In genomic region chr1:202616355-202616910, GRCh38 we compare ENCODE assay signal across 10 cellular contexts.
DNase-seq lines count a peak whose midpoint lies in the region; ATAC-seq and TF ChIP-seq lines count a peak whose summit lies in the region.
"Had no signal": no experiment of that assay in that cellular context is flagged by ENCODE, and none has a peak within 500 bp of the region (broad histone marks: within the 10 kb centered on the region; RNA-seq: fewer than 3 reads in every experiment).

No MANE protein-coding gene starts in this region.

- peaks cover 4 to 22% (median 15%) of the 10 kb centered on the region in 4 donors for H3K4me1 Mint-ChIP-seq in CD4-positive, alpha-beta memory T cell

- H3K4me1 ChIP-seq in CD4-positive, alpha-beta memory T cell (ENCODE audit: insufficient read depth, low read length) = no peaks in the 10 kb centered on the region

- H3K27ac Mint-ChIP-seq in CD4-positive, alpha-beta memory T cell = peak overlapping the region in 2 of 7 donors; percentile 52 to 75
- H3K27ac Mint-ChIP-seq: activated T-cell treated with anti-CD3 and anti-CD28 coated beads, Interleukin-2, amount 50 U/mL, for 72 hours had no signal

- POLR2A ChIA-PET in CD4-positive, alpha-beta memory T cell (lab: Charles Lee; ENCODE audit: partially characterized antibody) = no interaction called here

- no peak for DNase-seq in CD4-positive, alpha-beta memory T cell
- DNase-seq in hippocampal formation (lab: John Stamatoyannopoulos, UW) (no peak), WERI-Rb-1 (no peak), NCI-H524 (lab: John Stamatoyannopoulos, UW) (no peak)
- DNase-seq: activated T-cell treated with anti-CD3 and anti-CD28 coated beads, Interleukin-2, amount 50 U/mL, for 72 hours; DND-41 had no signal

- ATAC-seq in GM18508 (IDR thresholded peaks at IDR 0.05; ENCODE audit: insufficient read depth, unreplicated experiment) (peak; percentile 22), GM21717 (IDR thresholded peaks at IDR 0.05; ENCODE audit: unreplicated experiment) (peak; percentile 26), HG03442 (IDR thresholded peaks at IDR 0.05; ENCODE audit: unreplicated experiment) (peak; percentile 16), esophagus mucosa (peak; percentile 14)
- ATAC-seq: activated T-cell treated with anti-CD3 and anti-CD28 coated beads, Interleukin-2, amount 50 U/mL, for 72 hours had no signal

- peaks cover 0 to 2% (median 0%) of the 10 kb centered on the region in 8 donors for H3K9me3 Mint-ChIP-seq in CD4-positive, alpha-beta memory T cell
- H3K9me3 Mint-ChIP-seq: activated T-cell treated with anti-CD3 and anti-CD28 coated beads, Interleukin-2, amount 50 U/mL, for 72 hours had no signal

- H3K36me3 ChIP-seq in CD4-positive, alpha-beta memory T cell (ENCODE audit: insufficient read depth, low read length) = no peaks in the 10 kb centered on the region
- H3K36me3 ChIP-seq in WERI-Rb-1 = no peaks in the 10 kb centered on the region

- CTCF ChIA-PET in CD4-positive, alpha-beta memory T cell (lab: Charles Lee; ENCODE audit: partially characterized antibody) = no interaction called here

- H3K4me3 ChIP-seq in CD4-positive, alpha-beta memory T cell (ENCODE audit: low read length in 2 of 2) = no peak overlapping the region
- no peak overlapping the region for H3K4me3 ChIP-seq in WERI-Rb-1 (ENCODE audit: low read depth, low read length)

- peaks cover 7 to 9% of the 10 kb centered on the region in 2 donors for H3K27me3 Mint-ChIP-seq in CD4-positive, alpha-beta memory T cell

- H3K9me3 ChIP-seq in CD4-positive, alpha-beta memory T cell (ENCODE audit: control insufficient read depth in 1 of 2, low read length in 2 of 2) = no peaks in the 10 kb centered on the region
- peaks cover 2% of the 10 kb centered on the region for H3K9me3 ChIP-seq in WERI-Rb-1 (ENCODE audit: severe bottlenecking)

- H3K27me3 ChIP-seq in CD4-positive, alpha-beta memory T cell (ENCODE audit: insufficient read depth, low read length) = no peaks in the 10 kb centered on the region
- H3K27me3 ChIP-seq in WERI-Rb-1 (ENCODE audit: insufficient read depth, low read depth, severe bottlenecking) = no peaks in the 10 kb centered on the region

- no peak for TF ChIP-seq CTCF in WERI-Rb-1 (IDR thresholded peaks at IDR 0.05; ENCODE audit: low read depth, low read length)

- peak overlapping the region in 1 of 8 donors; percentile 6 for H3K4me3 Mint-ChIP-seq in CD4-positive, alpha-beta memory T cell
- H3K4me3 Mint-ChIP-seq: activated T-cell treated with anti-CD3 and anti-CD28 coated beads, Interleukin-2, amount 50 U/mL, for 72 hours had no signal

- H3K36me3 Mint-ChIP-seq in CD4-positive, alpha-beta memory T cell = no peaks in the 10 kb centered on the region

- H3K27ac ChIP-seq in CD4-positive, alpha-beta memory T cell (ENCODE audit: low read depth, low read length) = no peak overlapping the region
- H3K27ac ChIP-seq in WERI-Rb-1 = no peak overlapping the region

- intact Hi-C loops in CD4-positive, alpha-beta memory T cell (cut with micrococcal nuclease) = no loop called here
